Comparison of ENCODE assay signal across 24 cellular contexts in genomic region chr4:71107732-71108131, GRCh38.
DNase-seq lines count a peak whose midpoint lies in the region; ATAC-seq and TF ChIP-seq lines count a peak whose summit lies in the region.
"Had no signal": no experiment of that assay in that cellular context is flagged by ENCODE, and none has a peak within 500 bp of the region (broad histone marks: within the 10 kb centered on the region; RNA-seq: fewer than 3 reads in every experiment).

No MANE protein-coding gene starts in this region.

- intact Hi-C loops in CD4-positive, alpha-beta memory T cell (cut with micrococcal nuclease): no loop called here
- intact Hi-C loops in PC-3 (cut with micrococcal nuclease): no loop called here

- H3K4me3 Mint-ChIP-seq in CD4-positive, alpha-beta memory T cell: peak overlapping the region; percentile 49 to 84 (median 73)
- H3K4me3 Mint-ChIP-seq in activated CD4-positive, alpha-beta memory T cell treated with anti-CD3 and anti-CD28 coated beads, Interleukin-2, amount 10 ng/mL, durations not matched to agents 7 days and 5 days: no peak overlapping the region
- H3K4me3 Mint-ChIP-seq in naive thymus-derived CD8-positive, alpha-beta T cell: peak overlapping the region; percentile 39 to 87 (median 56)
- H3K4me3 Mint-ChIP-seq: activated CD4-positive, alpha-beta T cell treated with anti-CD3 and anti-CD28 coated beads, Interleukin-2, amount 10 ng/mL, durations not matched to agents 24 days and 14 days; activated naive CD8-positive, alpha-beta T cell had no signal

- no peaks in the 10 kb centered on the region for H4K20me1 ChIP-seq in PC-3 (ENCODE audit: low read length)

- H3K27me3 ChIP-seq in CD4-positive, alpha-beta memory T cell (ENCODE audit: insufficient read depth, low read length): no peaks in the 10 kb centered on the region
- no peaks in the 10 kb centered on the region for H3K27me3 ChIP-seq in PC-3 (ENCODE audit: low read length)
- H3K27me3 ChIP-seq: body of pancreas, hepatocyte, testis had no signal

- no peak for TF ChIP-seq CTCF in PC-3 (conservative IDR thresholded peaks at IDR 0.05; ENCODE audit: low read depth, low read length)

- H3F3A ChIP-seq in PC-3 (ENCODE audit: low read length, unreplicated experiment): no peaks in the 10 kb centered on the region

- DNase-seq in CD4-positive, alpha-beta memory T cell: peak in 4 of 5 donors; percentile 12 to 30 (median 20)
- no peak for DNase-seq in activated CD4-positive, alpha-beta memory T cell treated with anti-CD3 and anti-CD28 coated beads, Interleukin-2, amount 10 ng/mL, durations not matched to agents 7 days and 5 days
- peak in 2 of 10 donors; percentile 6 to 37 for DNase-seq in naive thymus-derived CD8-positive, alpha-beta T cell
- DNase-seq in RPMI8226 (no peak), PC-3 (no peak), SHP77 treated with DMSO at 0.1 percent for 48 hours (lab: John Stamatoyannopoulos, UW) (no peak)
- DNase-seq: activated CD4-positive, alpha-beta T cell treated with anti-CD3 and anti-CD28 coated beads, Interleukin-2, amount 10 ng/mL, durations not matched to agents 24 days and 14 days; body of pancreas; Caco-2; effector CD8-positive, alpha-beta T cell; foreskin melanocyte; midbrain; NCI-H1048; NCI-H187 treated with DMSO at 0.1 percent for 48 hours; NCI-H2227 treated with DMSO at 0.1 percent for 48 hours; NCI-H748 treated with DMSO at 0.1 percent for 48 hours; Right ventricle myocardium superior; testis had no signal

- H3K9me3 ChIP-seq in CD4-positive, alpha-beta memory T cell (ENCODE audit: control insufficient read depth in 1 of 2, low read length in 2 of 2): no peaks in the 10 kb centered on the region
- H3K9me3 ChIP-seq in KOPT-K1 (ENCODE audit: insufficient read depth, low read length, poor library complexity, severe bottlenecking) (no peaks in the 10 kb centered on the region), PC-3 (ENCODE audit: low read length) (no peaks in the 10 kb centered on the region)
- H3K9me3 ChIP-seq: body of pancreas, Caco-2, testis had no signal

- H3K36me3 Mint-ChIP-seq in CD4-positive, alpha-beta memory T cell: peaks cover 0 to 4% of the 10 kb centered on the region in 2 donors
- H3K36me3 Mint-ChIP-seq in activated CD4-positive, alpha-beta memory T cell treated with anti-CD3 and anti-CD28 coated beads, Interleukin-2, amount 10 ng/mL, durations not matched to agents 7 days and 5 days (ENCODE audit: low read depth): no peaks in the 10 kb centered on the region
- H3K36me3 Mint-ChIP-seq in naive thymus-derived CD8-positive, alpha-beta T cell: no peaks in the 10 kb centered on the region
- H3K36me3 Mint-ChIP-seq: activated naive CD8-positive, alpha-beta T cell had no signal

- peaks cover 56% of the 10 kb centered on the region for H3K4me1 ChIP-seq in CD4-positive, alpha-beta memory T cell (ENCODE audit: insufficient read depth, low read length)
- no peaks in the 10 kb centered on the region for H3K4me1 ChIP-seq in PC-3 (ENCODE audit: insufficient read depth, low read length)
- H3K4me1 ChIP-seq: body of pancreas, Caco-2, testis had no signal

- peak in 1 of 2 donors; percentile 48 for ATAC-seq in naive thymus-derived CD8-positive, alpha-beta T cell
- ATAC-seq in PC-3: no peak
- ATAC-seq: body of pancreas, esophagus mucosa had no signal

- peak overlapping the region in 1 of 2 donors; percentile 5 for H3K4me3 ChIP-seq in CD4-positive, alpha-beta memory T cell (ENCODE audit: low read length in 2 of 2)
- no peak overlapping the region for H3K4me3 ChIP-seq in PC-3 (ENCODE audit: low read length)
- H3K4me3 ChIP-seq: body of pancreas, hepatocyte, testis had no signal

- H3K27me3 Mint-ChIP-seq in CD4-positive, alpha-beta memory T cell: no peaks in the 10 kb centered on the region
- no peaks in the 10 kb centered on the region for H3K27me3 Mint-ChIP-seq in activated CD4-positive, alpha-beta memory T cell treated with anti-CD3 and anti-CD28 coated beads, Interleukin-2, amount 10 ng/mL, durations not matched to agents 7 days and 5 days
- H3K27me3 Mint-ChIP-seq in naive thymus-derived CD8-positive, alpha-beta T cell: no peaks in the 10 kb centered on the region
- H3K27me3 Mint-ChIP-seq: activated naive CD8-positive, alpha-beta T cell; progenitor cell of endocrine pancreas had no signal

- POLR2A ChIA-PET in CD4-positive, alpha-beta memory T cell (lab: Charles Lee; ENCODE audit: partially characterized antibody): interaction anchor here (1.7 kb wide), 1 partner anchor 114 kb away, joined by 5 read pairs; the partner anchor contains the start of gene DCK
- POLR2A ChIA-PET in activated CD4-positive, alpha-beta memory T cell treated with anti-CD3 and anti-CD28 coated beads, Interleukin-2, amount 10 ng/mL, durations not matched to agents 7 days and 5 days (lab: Charles Lee): interaction anchor here (0.5 kb wide), 1 partner anchor 12 kb away, joined by 3 read pairs; no protein-coding TSS in a partner anchor
- POLR2A ChIA-PET in naive thymus-derived CD8-positive, alpha-beta T cell (lab: Charles Lee): no interaction called here
- POLR2A ChIA-PET in PC-3 (lab: Charles Lee; ENCODE audit: unreplicated experiment): no interaction called here

- H3K79me2 ChIP-seq in PC-3 (ENCODE audit: low read length): no peaks in the 10 kb centered on the region
- H3K79me2 ChIP-seq: hepatocyte had no signal

- H3K36me3 ChIP-seq in CD4-positive, alpha-beta memory T cell (ENCODE audit: insufficient read depth, low read length): no peaks in the 10 kb centered on the region
- no peaks in the 10 kb centered on the region for H3K36me3 ChIP-seq in KOPT-K1 (ENCODE audit: insufficient read depth, low read length)
- H3K36me3 ChIP-seq in PC-3 (ENCODE audit: low read depth, low read length): no peaks in the 10 kb centered on the region

- H3K9me3 Mint-ChIP-seq in CD4-positive, alpha-beta memory T cell: no peaks in the 10 kb centered on the region
- no peaks in the 10 kb centered on the region for H3K9me3 Mint-ChIP-seq in activated CD4-positive, alpha-beta memory T cell treated with anti-CD3 and anti-CD28 coated beads, Interleukin-2, amount 10 ng/mL, durations not matched to agents 7 days and 5 days
- peaks cover 0 to 6% (median 0%) of the 10 kb centered on the region in 9 donors for H3K9me3 Mint-ChIP-seq in naive thymus-derived CD8-positive, alpha-beta T cell
- H3K9me3 Mint-ChIP-seq: activated CD4-positive, alpha-beta T cell treated with anti-CD3 and anti-CD28 coated beads, Interleukin-2, amount 10 ng/mL, durations not matched to agents 24 days and 14 days had no signal

- H3K27ac ChIP-seq in CD4-positive, alpha-beta memory T cell (ENCODE audit: low read depth, low read length): no peak overlapping the region
- H3K27ac ChIP-seq in KOPT-K1 (ENCODE audit: low read depth, low read length, poor library complexity, severe bottlenecking) (peak overlapping the region; percentile 39), PC-3 (ENCODE audit: low read length) (no peak overlapping the region)
- H3K27ac ChIP-seq: body of pancreas, hepatocyte, KMS-11, testis had no signal

- no peaks in the 10 kb centered on the region for H3K9me2 ChIP-seq in PC-3 (replicated peaks; ENCODE audit: low read length)

- no peak overlapping the region for H3K4me2 ChIP-seq in PC-3 (ENCODE audit: low read length)
- H3K4me2 ChIP-seq: hepatocyte, KMS-11 had no signal

- BruUV-seq in PC-3 (replicated peaks; lab: Mats Ljungman, UMichigan): no TSS peak

- H2AFZ ChIP-seq in PC-3 (ENCODE audit: low read length): no peak overlapping the region
- H2AFZ ChIP-seq: hepatocyte had no signal

- CTCF ChIA-PET in CD4-positive, alpha-beta memory T cell (lab: Charles Lee; ENCODE audit: partially characterized antibody): interaction anchor here (0.7 to 1.1 kb wide), 3 partner anchors 8 to 373 kb away, joined by 3 to 4 read pairs (median 3); no protein-coding TSS in a partner anchor
- CTCF ChIA-PET in activated CD4-positive, alpha-beta memory T cell treated with anti-CD3 and anti-CD28 coated beads, Interleukin-2, amount 10 ng/mL, durations not matched to agents 7 days and 5 days (lab: Charles Lee): interaction anchor here (0.9 kb wide), 1 partner anchor 25 kb away, joined by 3 read pairs; no protein-coding TSS in a partner anchor
- CTCF ChIA-PET in PC-3 (lab: Charles Lee): no interaction called here

- no peak overlapping the region for H3K9ac ChIP-seq in PC-3 (ENCODE audit: low read length)
- H3K9ac ChIP-seq: KMS-11 had no signal

- H3K4me1 Mint-ChIP-seq in CD4-positive, alpha-beta memory T cell: peaks cover 25 to 49% (median 43%) of the 10 kb centered on the region in 4 donors
- peaks cover 21% of the 10 kb centered on the region for H3K4me1 Mint-ChIP-seq in activated CD4-positive, alpha-beta memory T cell treated with anti-CD3 and anti-CD28 coated beads, Interleukin-2, amount 10 ng/mL, durations not matched to agents 7 days and 5 days
- H3K4me1 Mint-ChIP-seq in naive thymus-derived CD8-positive, alpha-beta T cell: peaks cover 12 to 41% (median 38%) of the 10 kb centered on the region in 4 donors
- H3K4me1 Mint-ChIP-seq: activated CD4-positive, alpha-beta T cell treated with anti-CD3 and anti-CD28 coated beads, Interleukin-2, amount 10 ng/mL, durations not matched to agents 24 days and 14 days had no signal

- H3K27ac Mint-ChIP-seq in CD4-positive, alpha-beta memory T cell: peak overlapping the region; percentile 73 to 93 (median 90)
- H3K27ac Mint-ChIP-seq in activated CD4-positive, alpha-beta memory T cell treated with anti-CD3 and anti-CD28 coated beads, Interleukin-2, amount 10 ng/mL, durations not matched to agents 7 days and 5 days: peak overlapping the region; percentile 61
- H3K27ac Mint-ChIP-seq in naive thymus-derived CD8-positive, alpha-beta T cell: peak overlapping the region; percentile 49 to 91 (median 86)
- H3K27ac Mint-ChIP-seq: activated CD4-positive, alpha-beta T cell treated with anti-CD3 and anti-CD28 coated beads, Interleukin-2, amount 10 ng/mL, durations not matched to agents 24 days and 14 days; activated naive CD8-positive, alpha-beta T cell; progenitor cell of endocrine pancreas had no signal

Comparison
In these comparisons a context has a peak if more than half of its experiments do, and no peak if none do; other contexts are left out.
1. DNase-seq: peak in CD4-positive, alpha-beta memory T cell (4 of 5); none in activated CD4-positive, alpha-beta memory T cell treated with anti-CD3 and anti-CD28 coated beads, Interleukin-2, amount 10 ng/mL, durations not matched to agents 7 days and 5 days (single experiment), RPMI8226 (single experiment), PC-3 (single experiment) and SHP77 treated with DMSO at 0.1 percent for 48 hours (single experiment).
2. POLR2A ChIA-PET loops: an anchor here in CD4-positive, alpha-beta memory T cell (1.7 kb wide) and activated CD4-positive, alpha-beta memory T cell treated with anti-CD3 and anti-CD28 coated beads, Interleukin-2, amount 10 ng/mL, durations not matched to agents 7 days and 5 days (0.5 kb wide); none called in naive thymus-derived CD8-positive, alpha-beta T cell and PC-3.
3. Peak in every context shown above with its lines, with median percentiles within 50 percentile points of each other: H3K27ac Mint-ChIP-seq.